In genomic region chr2:240250985-240251847, GRCh38 we compare ENCODE assay signal across 1 cellular context.
TF ChIP-seq lines count a peak whose summit lies in the region.

No MANE protein-coding gene starts in this region.

TF ChIP-seq in SK-N-SH treated with all-trans-retinoic acid at 6 μM for 48 hours, 23 proteins besides CTCF, POLR2A, EP300 and RAD21 (continued from another document):
- TF ChIP-seq POU6F1 (CRISPR knock-in tag; IDR thresholded peaks at IDR 0.05; ENCODE audit: borderline replicate concordance, low read depth) (no peak), SNAI2 (CRISPR knock-in tag; IDR thresholded peaks at IDR 0.05) (no peak)
